Comparison of ENCODE assay signal across 9 cellular contexts in genomic region chr11:828501-829115, GRCh38. TPM values are rescaled to one million over a fixed set of nuclear protein-coding genes. Genes with fewer than 3 reads are reported as not detected.
DNase-seq lines count a peak whose midpoint lies in the region; ATAC-seq, FAIRE-seq and TF ChIP-seq lines count a peak whose summit lies in the region.
"Had no signal": no experiment of that assay in that cellular context is flagged by ENCODE, and none has a peak within 500 bp of the region (broad histone marks: within the 10 kb centered on the region; RNA-seq: fewer than 3 reads in every experiment).

No MANE protein-coding gene starts in this region.

- 60 to 75% (median 67%) methylated on average over 16 to 20 of the region's 20 CpGs for WGBS in small intestine, 3 donors

- peaks cover 6% of the 10 kb centered on the region for H3K4me1 Mint-ChIP-seq in activated T-helper 17 cell treated with anti-CD3 and anti-CD28 coated beads, Interleukin-2, amount 50 U/mL, for 72 hours

- H3K4me3 ChIP-seq in HL-60 (replicated peaks; ENCODE audit: insufficient read depth, low read length), result no peak overlapping the region
- no peak overlapping the region for H3K4me3 ChIP-seq in small intestine (ENCODE audit: low read depth in 1 of 2, low read length in 2 of 2)

- peaks cover 8 to 9% of the 10 kb centered on the region in 2 donors for H3K4me1 ChIP-seq in small intestine (ENCODE audit: control insufficient read depth in 2 of 2, insufficient read depth in 1 of 2, low read depth in 1 of 2, low read length in 1 of 2)

- no peak for TF ChIP-seq CTCF in HL-60 (IDR thresholded peaks at IDR 0.05; ENCODE audit: insufficient read depth, low read length)

- DNase-seq in HL-60 (ENCODE audit: low read depth in 1 of 2, low spot score in 1 of 2) (no peak), small intestine (no peak), HuH-7 (ENCODE audit: low spot score) (no peak), middle frontal gyrus (ENCODE audit: extremely low spot score, low spot score) (no peak), left lobe of liver (ENCODE audit: low spot score) (no peak)
- DNase-seq: NCI-H1105, SHP77 treated with DMSO at 0.1 percent for 48 hours had no signal

- H3K36me3 Mint-ChIP-seq in activated T-helper 17 cell treated with anti-CD3 and anti-CD28 coated beads, Interleukin-2, amount 50 U/mL, for 72 hours (ENCODE audit: low read depth), result peaks cover 11% of the 10 kb centered on the region

- H3K27me3 Mint-ChIP-seq in activated T-helper 17 cell treated with anti-CD3 and anti-CD28 coated beads, Interleukin-2, amount 50 U/mL, for 72 hours, result peaks cover 7% of the 10 kb centered on the region

- no peak overlapping the region for H3K27ac Mint-ChIP-seq in activated T-helper 17 cell treated with anti-CD3 and anti-CD28 coated beads, Interleukin-2, amount 50 U/mL, for 72 hours

- H3K4me3 Mint-ChIP-seq in activated T-helper 17 cell treated with anti-CD3 and anti-CD28 coated beads, Interleukin-2, amount 50 U/mL, for 72 hours, result peak overlapping the region; percentile 65

- H3K9me3 ChIP-seq in small intestine (ENCODE audit: control insufficient read depth, low read depth), result no peaks in the 10 kb centered on the region

- FAIRE-seq in small intestine (lab: Jason Lieb, UNC), result no peak

- ATAC-seq in activated T-helper 17 cell treated with anti-CD3 and anti-CD28 coated beads, Interleukin-2, amount 50 U/mL, for 72 hours (replicated peaks), result no peak
- no peak for ATAC-seq in left lobe of liver

- no peaks in the 10 kb centered on the region for H3K9me3 Mint-ChIP-seq in activated T-helper 17 cell treated with anti-CD3 and anti-CD28 coated beads, Interleukin-2, amount 50 U/mL, for 72 hours

- H3K27me3 ChIP-seq in HL-60 (ENCODE audit: insufficient read depth, poor library complexity, severe bottlenecking) (peaks cover 9% of the 10 kb centered on the region), layer of hippocampus (ENCODE audit: control insufficient read depth, insufficient read depth, low read length) (peaks cover 17% of the 10 kb centered on the region), small intestine (ENCODE audit: control insufficient read depth in 2 of 2, insufficient read depth in 2 of 2, low read length in 2 of 2) (no peaks in the 10 kb centered on the region)

- H3K27ac ChIP-seq in HL-60 (replicated peaks) (peak overlapping the region; percentile 16; the same call in 1 of the 2 replicates), layer of hippocampus (ENCODE audit: low read depth, low read length) (peak overlapping the region; percentile 52), small intestine (ENCODE audit: low read depth in 1 of 2, low read length in 1 of 2) (peak overlapping the region; percentile 91 to 92)

- H3K36me3 ChIP-seq in small intestine (ENCODE audit: control insufficient read depth in 2 of 2, insufficient read depth in 2 of 2, low read length in 2 of 2), result peaks cover 3 to 7% of the 10 kb centered on the region in 2 donors

RNA-seq across cellular contexts. Expression of gene CRACR2B, which starts 0.9 kb away (rescaled TPM):
- total RNA-seq in activated T-helper 17 cell treated with anti-CD3 and anti-CD28 coated beads, Interleukin-2, amount 50 U/mL, for 72 hours, result 1 to 10 TPM; 1.4 to 1.9 TPM
- 10 to 100 TPM; 47.3 to 88.8 (median 83.0) TPM for polyA plus RNA-seq in small intestine
- 3.5 TPM for total RNA-seq in left lobe of liver

RNA-seq across cellular contexts. Expression of gene CD151, which starts 4.1 kb away (rescaled TPM):
- 10 to 100 TPM; 61.5 to 74.6 TPM for total RNA-seq in activated T-helper 17 cell treated with anti-CD3 and anti-CD28 coated beads, Interleukin-2, amount 50 U/mL, for 72 hours
- polyA plus RNA-seq in small intestine, result 100 to 1,000 TPM; 187 to 359 (median 242) TPM
- 120 TPM for total RNA-seq in left lobe of liver

RNA-seq across cellular contexts. Expression of gene PNPLA2, which starts 9.9 kb away (rescaled TPM):
- 10 to 100 TPM; 36.8 to 39.3 TPM for total RNA-seq in activated T-helper 17 cell treated with anti-CD3 and anti-CD28 coated beads, Interleukin-2, amount 50 U/mL, for 72 hours
- 100 to 1,000 TPM in 2 of 3 donors, 10 to 100 TPM in 1; 66.2 to 250 (median 190) TPM for polyA plus RNA-seq in small intestine
- 107 TPM for total RNA-seq in left lobe of liver

RNA-seq across cellular contexts. Expression of gene POLR2L, which starts 13.7 kb away (rescaled TPM):
- 100 to 1,000 TPM in 1 of 2 donors, 10 to 100 TPM in 1; 41.2 to 106 TPM for total RNA-seq in activated T-helper 17 cell treated with anti-CD3 and anti-CD28 coated beads, Interleukin-2, amount 50 U/mL, for 72 hours
- 100 to 1,000 TPM; 124 to 140 (median 139) TPM for polyA plus RNA-seq in small intestine
- 81.5 TPM for total RNA-seq in left lobe of liver

RNA-seq across cellular contexts. Expression of gene TSPAN4, which starts 14.0 kb away (rescaled TPM):
- 10 to 100 TPM in 1 of 2 donors, 1 to 10 TPM in 1; 6.0 to 11.2 TPM for total RNA-seq in activated T-helper 17 cell treated with anti-CD3 and anti-CD28 coated beads, Interleukin-2, amount 50 U/mL, for 72 hours
- 10 to 100 TPM in 1 of 3 donors, 1 to 10 TPM in 2; 5.1 to 53.3 (median 7.3) TPM for polyA plus RNA-seq in small intestine
- 17.1 TPM for total RNA-seq in left lobe of liver

Comparison
In these comparisons a context has a peak if more than half of its experiments do, and no peak if none do; other contexts are left out.
1. H3K27ac ChIP-seq: peak in every context shown above with its lines; median percentile 92 in small intestine; 52 in layer of hippocampus; 16 in HL-60.